In the genomic region with DNA sequence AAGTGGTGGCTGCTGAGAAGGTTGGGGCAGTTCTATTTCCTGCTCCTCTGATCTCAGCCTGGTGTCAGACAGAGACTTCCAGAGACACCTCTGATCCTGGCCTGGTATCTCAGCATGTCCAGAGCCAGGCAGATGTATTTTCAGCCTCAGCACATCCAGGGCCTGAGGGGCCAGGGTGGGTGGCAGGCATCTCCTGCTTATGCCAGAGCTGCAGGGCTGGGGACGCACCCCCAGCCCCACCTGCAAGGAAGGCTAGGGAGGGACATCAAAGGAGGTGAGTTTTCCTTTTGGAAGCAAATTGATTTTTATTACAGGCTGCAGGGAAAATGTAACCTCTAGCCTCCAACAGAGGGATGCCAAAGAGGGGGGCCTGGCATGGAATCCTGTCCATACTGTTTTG, we compare ENCODE assay signal across 26 cellular contexts. TPM values are rescaled to one million over a fixed set of nuclear protein-coding genes. Genes with fewer than 3 reads are reported as not detected.
"Had no signal": no experiment of that assay in that cellular context is flagged by ENCODE, and none has a peak within 500 bp of the region (broad histone marks: within the 10 kb centered on the region; RNA-seq: fewer than 3 reads in every experiment).

No MANE protein-coding gene starts in this region.

- H3K27ac ChIP-seq: WERI-Rb-1 had no signal

- DNase-seq: activated CD4-positive, alpha-beta T cell treated with anti-CD3 and anti-CD28 coated beads, Interleukin-2, amount 10 ng/mL, durations not matched to agents 24 days and 14 days; activated CD4-positive, alpha-beta T cell treated with anti-CD3 and anti-CD28 coated beads, Interleukin-2, amount 50 U/mL, for 4 hours; activated CD8-positive, alpha-beta T cell treated with anti-CD3 and anti-CD28 coated beads for 36 hours; activated naive CD4-positive, alpha-beta T cell treated with anti-CD3 and anti-CD28 coated beads, Interleukin-2, amount 10 ng/mL, durations not matched to agents 7 days and 5 days; activated naive CD8-positive, alpha-beta T cell treated with anti-CD3 and anti-CD28 coated beads, Interleukin-2, amount 50 U/mL, for 24 hours; activated T-cell treated with anti-CD3 and anti-CD28 coated beads for 4 hours; activated T-cell treated with anti-CD3 and anti-CD28 coated beads, Interleukin-2, amount 50 U/mL, for 4 hours; central memory CD4-positive, alpha-beta T cell; Kasumi-1; KG1; MM.1S; MV-4-11; NCI-H1092; NCI-H1436 treated with DMSO at 0.1 percent for 48 hours; NCI-H1694 treated with DMSO at 0.1 percent for 48 hours; NCI-H2029; NCI-H345; NCI-H524 treated with DMSO at 0.1 percent for 48 hours; SW 1271; T-helper 1 cell; T-helper 2 cell; T-helper 9 cell; WERI-Rb-1 had no signal

- ATAC-seq: activated T-cell treated with anti-CD3 and anti-CD28 coated beads, Interleukin-2, amount 50 U/mL, for 4 hours; Panc1 had no signal

- H3K36me3 ChIP-seq: WERI-Rb-1 had no signal

RNA-seq across cellular contexts. Expression of a gene that starts 36.7 kb away (rescaled TPM):
- total RNA-seq: activated CD4-positive, alpha-beta T cell treated with anti-CD3 and anti-CD28 coated beads, Interleukin-2, amount 10 ng/mL, durations not matched to agents 24 days and 14 days; activated T-helper 1 cell treated with anti-CD3 and anti-CD28 coated beads, Interleukin-12 subunit alpha, Interleukin-12 subunit beta, Interleukin-2, Interleukin-4 antibody, amounts not matched to agents 30 ng/mL and 10 ng/mL and 1 ng/mL, durations not matched to agents 14 hours and 24 hours and 36 hours; RPMI7951 had no signal
